14 cellular contexts compared by ENCODE assay signal in the genomic region with DNA sequence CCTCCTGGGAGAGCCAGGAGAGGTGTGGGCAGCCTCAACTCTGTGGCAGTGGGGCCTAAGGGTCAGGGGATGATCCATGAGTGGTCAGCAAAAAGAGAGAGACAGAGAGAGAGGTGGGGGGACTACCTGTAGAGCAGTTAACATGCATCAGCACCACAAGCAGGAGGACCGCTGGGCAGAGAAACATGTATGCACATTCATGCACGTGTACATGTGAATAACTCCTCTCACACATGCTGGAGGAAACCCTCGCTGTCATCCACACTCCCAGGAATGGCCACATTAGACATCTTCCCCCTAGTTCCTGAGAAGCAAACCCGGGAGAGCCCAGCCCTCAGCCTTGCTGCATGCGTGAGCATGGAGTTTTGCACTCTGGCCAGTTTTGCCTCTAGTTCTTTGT.
DNase-seq lines count a peak whose midpoint lies in the region; ATAC-seq and TF ChIP-seq lines count a peak whose summit lies in the region.
"Had no signal": no experiment of that assay in that cellular context is flagged by ENCODE, and none has a peak within 500 bp of the region (broad histone marks: within the 10 kb centered on the region; RNA-seq: fewer than 3 reads in every experiment).

No MANE protein-coding gene starts in this region.

- ATAC-seq in GM21360 (IDR thresholded peaks at IDR 0.05; ENCODE audit: unreplicated experiment), result peak; percentile 25
- peak; percentile 27 for ATAC-seq in HG03521 (IDR thresholded peaks at IDR 0.05; ENCODE audit: unreplicated experiment)
- peak; percentile 30 for ATAC-seq in memory B cell (ENCODE audit: low read depth)
- ATAC-seq in activated T-cell treated with anti-CD3 and anti-CD28 coated beads, Interleukin-2, amount 50 U/mL, for 72 hours (replicated peaks in 1 of 2), result no peak
- ATAC-seq in CD8-positive, alpha-beta T cell, result no peak
- ATAC-seq: Panc1, WTC11 had no signal

- H3K4me3 Mint-ChIP-seq in memory B cell, result no peak overlapping the region
- H3K4me3 Mint-ChIP-seq in activated T-cell treated with anti-CD3 and anti-CD28 coated beads, Interleukin-2, amount 50 U/mL, for 72 hours, result no peak overlapping the region
- H3K4me3 Mint-ChIP-seq in CD8-positive, alpha-beta T cell, result no peak overlapping the region
- H3K4me3 Mint-ChIP-seq: activated naive CD4-positive, alpha-beta T cell treated with anti-CD3 and anti-CD28 coated beads, Interleukin-2, amount 50 U/mL, for 24 hours; WTC11 had no signal

- no peak overlapping the region for H3K27ac ChIP-seq in CD8-positive, alpha-beta T cell (ENCODE audit: low read depth, low read length)
- H3K27ac ChIP-seq in A673 (ENCODE audit: low read depth, low read length, poor library complexity, severe bottlenecking), result no peak overlapping the region

- H3K27me3 Mint-ChIP-seq in memory B cell, result no peaks in the 10 kb centered on the region
- no peaks in the 10 kb centered on the region for H3K27me3 Mint-ChIP-seq in activated T-cell treated with anti-CD3 and anti-CD28 coated beads, Interleukin-2, amount 50 U/mL, for 72 hours (ENCODE audit: low read depth)
- H3K27me3 Mint-ChIP-seq in CD8-positive, alpha-beta T cell (ENCODE audit: low read depth), result no peaks in the 10 kb centered on the region
- H3K27me3 Mint-ChIP-seq: activated naive CD4-positive, alpha-beta T cell treated with anti-CD3 and anti-CD28 coated beads, Interleukin-2, amount 50 U/mL, for 24 hours had no signal

- H3K4me3 ChIP-seq in GM12864 (ENCODE audit: low read depth, low read length) (0 out of 2 replicates have a peak overlapping the region, but pooled peaks have one; percentile 1), A673 (ENCODE audit: low read depth, low read length, poor library complexity, severe bottlenecking) (no peak overlapping the region)
- no peak overlapping the region for H3K4me3 ChIP-seq in CD8-positive, alpha-beta T cell (ENCODE audit: low read depth, low read length)

- BruUV-seq in A673 (replicated peaks; lab: Mats Ljungman, UMichigan), result no TSS peak

- H3K27ac Mint-ChIP-seq in memory B cell, result peak overlapping the region; percentile 80
- H3K27ac Mint-ChIP-seq in activated T-cell treated with anti-CD3 and anti-CD28 coated beads, Interleukin-2, amount 50 U/mL, for 72 hours, result no peak overlapping the region
- H3K27ac Mint-ChIP-seq in CD8-positive, alpha-beta T cell, result no peak overlapping the region
- H3K27ac Mint-ChIP-seq: activated naive CD4-positive, alpha-beta T cell treated with anti-CD3 and anti-CD28 coated beads, Interleukin-2, amount 50 U/mL, for 24 hours; WTC11 had no signal

- POLR2A ChIA-PET in CD8-positive, alpha-beta T cell (lab: Charles Lee), result interaction anchor here (1.1 kb wide), 1 partner anchor 183 kb away, joined by 3 read pairs; no protein-coding TSS in a partner anchor
- POLR2A ChIA-PET in A673 (lab: Charles Lee; ENCODE audit: low non-redundant PET), result no interaction called here

- peaks cover 9% of the 10 kb centered on the region for H3K4me1 ChIP-seq in CD8-positive, alpha-beta T cell (ENCODE audit: insufficient read depth, low read length)
- H3K4me1 ChIP-seq in A673 (ENCODE audit: insufficient read depth, low read length, poor library complexity, severe bottlenecking), result peaks cover 12% of the 10 kb centered on the region

- H3K36me3 ChIP-seq in CD8-positive, alpha-beta T cell (ENCODE audit: insufficient read depth, low read length), result no peaks in the 10 kb centered on the region
- H3K36me3 ChIP-seq in A673 (ENCODE audit: insufficient read depth, low read length, poor library complexity, severe bottlenecking), result no peaks in the 10 kb centered on the region

- no peaks in the 10 kb centered on the region for H3K27me3 ChIP-seq in CD8-positive, alpha-beta T cell (ENCODE audit: insufficient read depth, low read length)
- H3K27me3 ChIP-seq in A673 (replicated peaks; ENCODE audit: insufficient read depth, low read depth, low read length, poor library complexity), result no peaks in the 10 kb centered on the region

- no peaks in the 10 kb centered on the region for H3K36me3 Mint-ChIP-seq in memory B cell
- peaks cover 0 to 2% of the 10 kb centered on the region in 2 donors for H3K36me3 Mint-ChIP-seq in activated T-cell treated with anti-CD3 and anti-CD28 coated beads, Interleukin-2, amount 50 U/mL, for 72 hours (ENCODE audit: insufficient read depth in 2 of 2)
- no peaks in the 10 kb centered on the region for H3K36me3 Mint-ChIP-seq in CD8-positive, alpha-beta T cell
- H3K36me3 Mint-ChIP-seq: activated naive CD4-positive, alpha-beta T cell treated with anti-CD3 and anti-CD28 coated beads, Interleukin-2, amount 50 U/mL, for 24 hours; WTC11 had no signal

- no peak for DNase-seq in GM12864 (ENCODE audit: low read depth)
- DNase-seq in memory B cell (ENCODE audit: low spot score in 2 of 2), result no peak
- no peak for DNase-seq in activated T-cell treated with anti-CD3 and anti-CD28 coated beads, Interleukin-2, amount 50 U/mL, for 72 hours
- no peak for DNase-seq in CD8-positive, alpha-beta T cell
- DNase-seq in A673 (ENCODE audit: low spot score), result no peak
- no peak for DNase-seq in NOMO-1 treated with DMSO at 0.1 percent for 48 hours (lab: John Stamatoyannopoulos, UW; ENCODE audit: unreplicated experiment)
- DNase-seq: DMS153; NCI-H1417; stimulated activated CD4-positive, alpha-beta T cell treated with anti-CD3 and anti-CD28 coated beads, Interleukin-12 subunit alpha, Interleukin-12 subunit beta, amount 100 ng/mL, for 4 hours had no signal

- H3K4me1 Mint-ChIP-seq in memory B cell, result peaks cover 27% of the 10 kb centered on the region
- H3K4me1 Mint-ChIP-seq in activated T-cell treated with anti-CD3 and anti-CD28 coated beads, Interleukin-2, amount 50 U/mL, for 72 hours (ENCODE audit: low read depth), result peaks cover 13% of the 10 kb centered on the region
- H3K4me1 Mint-ChIP-seq in CD8-positive, alpha-beta T cell (ENCODE audit: low read depth), result peaks cover 17% of the 10 kb centered on the region

- CTCF ChIA-PET in CD8-positive, alpha-beta T cell (lab: Charles Lee), result interaction anchor here (0.7 to 4.3 kb wide), 2 partner anchors 7 to 76 kb away, joined by 3 to 18 read pairs; no protein-coding TSS in a partner anchor
- CTCF ChIA-PET in A673 (lab: Charles Lee), result no interaction called here

- TF ChIP-seq CTCF in GM12864 (IDR thresholded peaks at IDR 0.05; ENCODE audit: low read depth, low read length, missing control alignments) (no peak), A673 (conservative IDR thresholded peaks at IDR 0.05; ENCODE audit: low read depth, low read length) (no peak)
- TF ChIP-seq CTCF in CD8-positive, alpha-beta T cell (IDR thresholded peaks at IDR 0.05), result no peak

- intact Hi-C loops in CD8-positive, alpha-beta T cell (cut with DNase I, micrococcal nuclease), result no loop called here
- intact Hi-C loops in A673 (cut with micrococcal nuclease; ENCODE audit: unreplicated experiment), result no loop called here

- no peaks in the 10 kb centered on the region for H3K9me3 Mint-ChIP-seq in memory B cell
- peaks cover 0 to 2% of the 10 kb centered on the region in 2 donors for H3K9me3 Mint-ChIP-seq in activated T-cell treated with anti-CD3 and anti-CD28 coated beads, Interleukin-2, amount 50 U/mL, for 72 hours
- H3K9me3 Mint-ChIP-seq in CD8-positive, alpha-beta T cell, result no peaks in the 10 kb centered on the region
- H3K9me3 Mint-ChIP-seq: activated naive CD4-positive, alpha-beta T cell treated with anti-CD3 and anti-CD28 coated beads, Interleukin-2, amount 50 U/mL, for 24 hours; WTC11 had no signal

- no peaks in the 10 kb centered on the region for H3K9me3 ChIP-seq in CD8-positive, alpha-beta T cell (ENCODE audit: low read length)
- no peaks in the 10 kb centered on the region for H3K9me3 ChIP-seq in A673 (ENCODE audit: low read depth, low read length, poor library complexity, severe bottlenecking)

Comparison
In these comparisons a context has a peak if more than half of its experiments do, and no peak if none do; other contexts are left out.
1. ATAC-seq: peak in GM21360 (single experiment), HG03521 (single experiment) and memory B cell (single experiment); none in activated T-cell treated with anti-CD3 and anti-CD28 coated beads, Interleukin-2, amount 50 U/mL, for 72 hours (0 of 2) and CD8-positive, alpha-beta T cell (single experiment).